14 cellular contexts compared by ENCODE assay signal in the genomic region with DNA sequence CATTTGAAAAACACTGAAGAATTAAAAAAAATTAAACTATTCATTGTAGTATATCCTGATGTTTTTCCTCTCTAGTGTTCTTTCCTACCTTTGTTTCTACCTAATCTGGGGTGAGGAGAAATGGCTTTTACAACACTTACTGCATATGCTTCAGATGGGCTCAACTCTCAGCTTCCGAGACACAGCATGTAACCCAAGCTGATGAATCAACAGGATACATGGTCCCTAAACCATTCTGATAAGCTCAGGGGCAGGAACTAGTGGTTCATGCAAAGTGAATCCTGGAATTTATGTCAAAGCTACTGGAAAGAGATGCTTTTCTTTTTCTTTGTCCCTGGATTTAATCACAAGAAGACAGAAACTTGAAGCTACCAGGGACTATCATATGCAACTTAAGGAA.
"Had no signal": no experiment of that assay in that cellular context is flagged by ENCODE, and none has a peak within 500 bp of the region (broad histone marks: within the 10 kb centered on the region; RNA-seq: fewer than 3 reads in every experiment).

No MANE protein-coding gene starts in this region.

- DNase-seq: activated CD4-positive, alpha-beta T cell treated with anti-CD3 and anti-CD28 coated beads for 4 hours; activated CD8-positive, alpha-beta T cell treated with anti-CD3 and anti-CD28 coated beads for 36 hours; activated naive CD4-positive, alpha-beta T cell; activated naive CD8-positive, alpha-beta T cell treated with anti-CD3 and anti-CD28 coated beads, Interleukin-2, amount 50 U/mL, for 24 hours; immature natural killer cell; left colon; mammary epithelial cell; stimulated activated CD4-positive, alpha-beta T cell treated with anti-CD3 and anti-CD28 coated beads, Interleukin-4, amount 100 ng/mL, for 24 hours; T1000; upper lobe of right lung; WERI-Rb-1 had no signal

- H3K4me3 ChIP-seq: cardiac muscle cell, upper lobe of right lung had no signal

- H3K36me3 ChIP-seq: cardiac muscle cell, upper lobe of right lung, WERI-Rb-1 had no signal

- H3K27me3 ChIP-seq: cardiac muscle cell, upper lobe of right lung had no signal

- H3K9me3 ChIP-seq: upper lobe of right lung had no signal

- H3K27ac ChIP-seq: cardiac muscle cell, upper lobe of right lung, WERI-Rb-1 had no signal

- FAIRE-seq: astrocyte, colon had no signal

- H3K4me1 ChIP-seq: upper lobe of right lung had no signal
